Comparison of ENCODE assay signal across 12 cellular contexts in the genomic region with DNA sequence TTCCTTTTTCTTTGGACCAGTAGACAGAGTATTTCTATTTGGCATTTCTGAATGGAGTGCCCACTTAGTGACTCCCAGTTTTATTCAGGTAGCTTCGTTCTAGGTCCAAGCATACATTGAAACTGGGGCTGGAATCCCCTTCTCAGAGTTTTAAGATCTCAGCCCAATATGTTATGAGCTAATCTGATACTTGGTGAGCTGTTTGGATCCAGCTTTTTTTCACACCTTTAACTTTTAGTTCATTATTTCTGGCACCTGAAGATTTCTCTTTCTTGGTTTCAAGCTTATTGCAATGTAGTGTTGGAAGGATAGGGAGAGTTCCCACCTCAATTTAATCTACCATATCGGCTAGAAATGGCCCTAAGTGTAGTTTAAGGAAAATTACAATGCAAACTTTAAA. TPM values are rescaled to one million over a fixed set of nuclear protein-coding genes. Genes with fewer than 3 reads are reported as not detected.
"Had no signal": no experiment of that assay in that cellular context is flagged by ENCODE, and none has a peak within 500 bp of the region (broad histone marks: within the 10 kb centered on the region; RNA-seq: fewer than 3 reads in every experiment).

No MANE protein-coding gene starts in this region.

- H3K4me3 ChIP-seq: GM23248, GM23338, HAP-1 had no signal

- H3K36me3 ChIP-seq: HAP-1 had no signal

- H3K27ac ChIP-seq: GM23248 had no signal

- DNase-seq: GM23248, GOT3, H7, H9, HCEC 1CT, HFFc6 had no signal

- H2AFZ ChIP-seq: GM23248, GM23338 had no signal

- H3K4me2 ChIP-seq: GM23338 had no signal

- FAIRE-seq: H54 had no signal

- H3K4me1 ChIP-seq: HAP-1 had no signal

- H3K9ac ChIP-seq: GM23248 had no signal

- H3K9me3 ChIP-seq: HAP-1 had no signal

- ATAC-seq: GM23338, HCT116 had no signal

RNA-seq across cellular contexts. Expression of gene CCDC198, which starts 53.5 kb away (rescaled TPM):
- total RNA-seq: GM23248, GM23338, H1, H4, H7, H9, HFFc6 had no signal
- polyA plus RNA-seq: GM23248, GM23338, H1 had no signal
